In the genomic region with DNA sequence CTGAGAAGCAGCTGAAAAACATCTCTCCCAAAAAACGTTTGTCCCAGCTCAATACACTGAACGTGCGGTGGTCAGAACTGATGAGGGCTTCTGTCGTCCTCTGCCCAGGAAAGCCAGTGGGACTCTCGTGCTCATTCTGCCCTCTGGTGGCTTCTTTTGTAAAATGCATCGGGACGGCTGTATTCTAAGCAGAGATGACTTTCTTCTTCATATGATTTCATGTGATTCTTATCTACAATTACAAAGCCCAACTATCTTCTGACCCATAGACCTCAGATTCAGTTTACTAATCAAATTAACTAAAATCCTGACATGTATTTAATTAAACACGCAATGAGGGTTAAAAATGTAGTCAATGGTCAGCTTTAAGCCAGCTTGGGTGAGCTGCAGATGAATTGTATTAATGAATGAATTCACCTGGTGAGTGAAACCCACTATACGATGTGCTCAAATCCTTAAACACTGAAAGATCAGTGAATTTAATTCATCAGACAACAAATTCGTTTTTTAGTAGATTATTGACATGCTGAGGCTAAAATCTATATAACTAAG, we compare ENCODE assay signal across 9 cellular contexts.
A peak's percentile ranks its signal among the peaks of the same experiment; 100 is the strongest.
DNase-seq lines count a peak whose midpoint lies in the region; ATAC-seq, FAIRE-seq and TF ChIP-seq lines count a peak whose summit lies in the region.
"Had no signal": no experiment of that assay in that cellular context is flagged by ENCODE, and none has a peak within 500 bp of the region (broad histone marks: within the 10 kb centered on the region; RNA-seq: fewer than 3 reads in every experiment).

No MANE protein-coding gene starts in this region.

- no peaks in the 10 kb centered on the region for H3K9me3 ChIP-seq in CD4-positive, CD25-positive, alpha-beta regulatory T cell (ENCODE audit: control insufficient read depth in 2 of 2, low read length in 2 of 2)
- no peaks in the 10 kb centered on the region for H3K9me3 ChIP-seq in endothelial cell of umbilical vein (replicated peaks; ENCODE audit: control insufficient read depth, insufficient read depth, low read length)

- peak; percentile 67 to 80 for TF ChIP-seq CTCF in endothelial cell of umbilical vein (IDR thresholded peaks at IDR 0.05; ENCODE audit: extremely low read depth in 1 of 2, insufficient read depth in 1 of 2, low read depth in 1 of 2, low read length in 2 of 2)

- H3K4me1 ChIP-seq in CD4-positive, CD25-positive, alpha-beta regulatory T cell (ENCODE audit: control insufficient read depth, insufficient read depth, low read length, poor library complexity, severe bottlenecking), result no peaks in the 10 kb centered on the region
- H3K4me1 ChIP-seq in endothelial cell of umbilical vein (ENCODE audit: control insufficient read depth, extremely low read depth, insufficient read depth, low read length), result no peaks in the 10 kb centered on the region

- DNase-seq in CD4-positive, CD25-positive, alpha-beta regulatory T cell, result peak; percentile 7 to 46 (median 33)
- peak; percentile 19 for DNase-seq in GM19240 (ENCODE audit: insufficient read length, low spot score)
- DNase-seq in NOMO-1 treated with dmso at 0.1 percent for 144 hours (lab: John Stamatoyannopoulos, UW; ENCODE audit: unreplicated experiment), result peak; percentile 13
- peak; percentile 13 for DNase-seq in activated CD8-positive, alpha-beta memory T cell treated with anti-CD3 and anti-CD28 coated beads, Interleukin-2, amount 50 U/mL, for 24 hours (ENCODE audit: extremely low read depth)
- DNase-seq in endothelial cell of umbilical vein (ENCODE audit: low read depth, low spot score), result peak; percentile 68
- peak; percentile 72 for DNase-seq in mucosa of gallbladder (ENCODE audit: low spot score)
- peak; percentile 27 for DNase-seq in stimulated activated naive CD4-positive, alpha-beta T cell treated with Interleukin-2 at 50 U/mL for 16 hours (lab: John Stamatoyannopoulos, UW)

- H3K27ac Mint-ChIP-seq in CD4-positive, CD25-positive, alpha-beta regulatory T cell, result no peak overlapping the region

- peak in 1 of 2 donors; percentile 39 for ATAC-seq in CD4-positive, CD25-positive, alpha-beta regulatory T cell (ENCODE audit: low read depth in 2 of 2)
- peak; percentile 86 for ATAC-seq in HG03521 (IDR thresholded peaks at IDR 0.05; ENCODE audit: unreplicated experiment)

- H3K4me3 Mint-ChIP-seq in CD4-positive, CD25-positive, alpha-beta regulatory T cell, result peak overlapping the region in 2 of 4 donors; percentile 64 to 69

- peaks cover 17% of the 10 kb centered on the region for H3K27me3 Mint-ChIP-seq in CD4-positive, CD25-positive, alpha-beta regulatory T cell

- FAIRE-seq in endothelial cell of umbilical vein (lab: Jason Lieb, UNC), result peak; percentile 89

- no peaks in the 10 kb centered on the region for H3K36me3 Mint-ChIP-seq in CD4-positive, CD25-positive, alpha-beta regulatory T cell

- H3K4me2 ChIP-seq in endothelial cell of umbilical vein (ENCODE audit: insufficient read depth, low read length), result no peak overlapping the region

- H3K27ac ChIP-seq in CD4-positive, CD25-positive, alpha-beta regulatory T cell (ENCODE audit: insufficient read depth, low read length, poor library complexity, severe bottlenecking), result no peak overlapping the region
- H3K27ac ChIP-seq in endothelial cell of umbilical vein (ENCODE audit: insufficient read depth, low read depth, low read length), result no peak overlapping the region
- H3K27ac ChIP-seq: SK-N-MC had no signal

- peaks cover 0 to 9% (median 3%) of the 10 kb centered on the region in 4 donors for H3K4me1 Mint-ChIP-seq in CD4-positive, CD25-positive, alpha-beta regulatory T cell

- no peaks in the 10 kb centered on the region for H3K9me1 ChIP-seq in endothelial cell of umbilical vein (replicated peaks; ENCODE audit: control insufficient read depth, extremely low read depth, insufficient read depth, low read length)

- CTCF ChIA-PET in endothelial cell of umbilical vein (lab: Charles Lee), result interaction anchor here (0.6 to 4.3 kb wide), 31 partner anchors 9 to 1242 kb away, joined by 3 to 122 read pairs (median 4); no protein-coding TSS in a partner anchor

- H3K9me3 Mint-ChIP-seq in CD4-positive, CD25-positive, alpha-beta regulatory T cell, result no peaks in the 10 kb centered on the region

- POLR2A ChIA-PET in endothelial cell of umbilical vein (lab: Charles Lee), result no interaction called here

- H3K9ac ChIP-seq in endothelial cell of umbilical vein (replicated peaks; ENCODE audit: extremely low read depth, insufficient read depth, low read length), result no peak overlapping the region

- H4K20me1 ChIP-seq in endothelial cell of umbilical vein (replicated peaks; ENCODE audit: control insufficient read depth, extremely low read depth, insufficient read depth, low read length), result no peaks in the 10 kb centered on the region

- H3K36me3 ChIP-seq in CD4-positive, CD25-positive, alpha-beta regulatory T cell (ENCODE audit: control insufficient read depth, insufficient read depth, low read length), result no peaks in the 10 kb centered on the region
- H3K36me3 ChIP-seq in endothelial cell of umbilical vein (ENCODE audit: control insufficient read depth in 2 of 2, extremely low read depth in 1 of 2, insufficient read depth in 2 of 2, low read length in 2 of 2), result no peaks in the 10 kb centered on the region

- H2AFZ ChIP-seq in endothelial cell of umbilical vein (ENCODE audit: low read depth, low read length), result no peak overlapping the region

- no peaks in the 10 kb centered on the region for H3K27me3 ChIP-seq in CD4-positive, CD25-positive, alpha-beta regulatory T cell (ENCODE audit: control insufficient read depth, insufficient read depth, low read length)
- no peaks in the 10 kb centered on the region for H3K27me3 ChIP-seq in endothelial cell of umbilical vein (ENCODE audit: control insufficient read depth in 2 of 2, insufficient read depth in 2 of 2, low read length in 2 of 2)

- dilution Hi-C loops in endothelial cell of umbilical vein (cut with MboI; ENCODE audit: extremely low pct_ligation_motif_present, low sequenced_read_pairs), result no loop called here

- no peak for TF ChIP-seq POLR2A in endothelial cell of umbilical vein (IDR thresholded peaks at IDR 0.05; ENCODE audit: low read depth, low read length)

- no peaks in the 10 kb centered on the region for H3K79me2 ChIP-seq in endothelial cell of umbilical vein (ENCODE audit: control insufficient read depth, insufficient read depth, low read length)

- H3K4me3 ChIP-seq in CD4-positive, CD25-positive, alpha-beta regulatory T cell (ENCODE audit: low read depth, low read length), result peak overlapping the region; percentile 51
- H3K4me3 ChIP-seq in endothelial cell of umbilical vein (replicated peaks in 1 of 3; ENCODE audit: insufficient read depth in 1 of 3, low read depth in 1 of 3, low read length in 3 of 3), result no peak overlapping the region
- H3K4me3 ChIP-seq: SK-N-MC had no signal

- intact Hi-C loops in endothelial cell of umbilical vein (cut with micrococcal nuclease), result loop anchor here (1.0 to 2.0 kb wide), 3 partner anchors 105 to 963 kb away; no protein-coding TSS in a partner anchor

- no TSS peak for BruUV-seq in endothelial cell of umbilical vein (replicated peaks; lab: Mats Ljungman, UMichigan)

TF ChIP-seq in endothelial cell of umbilical vein, 7 proteins besides CTCF, POLR2A, EP300 and RAD21:
- TF ChIP-seq GATA2 (IDR thresholded peaks at IDR 0.05; ENCODE audit: insufficient read depth, insufficient read length, low read depth, low read length), result peak; percentile 21
- TF ChIP-seq EZH2 (IDR thresholded peaks at IDR 0.05; ENCODE audit: borderline replicate concordance, low read depth, low read length, severe bottlenecking), result no peak
TF ChIP-seq in endothelial cell of umbilical vein: peak in this region for 1.

Comparison
In these comparisons a context has a peak if more than half of its experiments do, and no peak if none do; other contexts are left out.
1. DNase-seq: peak in every context shown above with its lines; median percentile 72 in mucosa of gallbladder; 68 in endothelial cell of umbilical vein; 33 in CD4-positive, CD25-positive, alpha-beta regulatory T cell; 27 in stimulated activated naive CD4-positive, alpha-beta T cell treated with Interleukin-2 at 50 U/mL for 16 hours; 19 in GM19240; 13 in NOMO-1 treated with dmso at 0.1 percent for 144 hours; 13 in activated CD8-positive, alpha-beta memory T cell treated with anti-CD3 and anti-CD28 coated beads, Interleukin-2, amount 50 U/mL, for 24 hours.